In the genomic region with DNA sequence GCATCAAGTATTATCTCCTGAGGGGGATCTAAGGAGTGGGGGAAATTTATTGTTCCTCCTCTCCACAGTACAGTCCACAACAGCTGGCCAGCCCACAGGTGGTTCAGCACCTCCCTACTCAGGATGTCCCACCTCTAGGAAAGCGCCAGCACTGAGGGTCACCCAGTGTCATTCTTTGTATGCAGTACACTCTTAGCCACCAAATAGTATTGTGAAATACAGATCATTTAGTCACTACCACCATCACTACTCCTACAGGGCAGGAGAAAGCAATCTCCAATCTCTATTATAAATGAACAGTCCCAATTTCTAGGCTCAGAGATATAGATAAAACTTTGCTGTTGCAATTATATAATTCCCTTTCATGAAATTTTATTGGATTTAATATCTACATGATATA, we compare ENCODE assay signal across 18 cellular contexts. TPM values are rescaled to one million over a fixed set of nuclear protein-coding genes. Genes with fewer than 3 reads are reported as not detected.
"Had no signal": no experiment of that assay in that cellular context is flagged by ENCODE, and none has a peak within 500 bp of the region (broad histone marks: within the 10 kb centered on the region; RNA-seq: fewer than 3 reads in every experiment).

No MANE protein-coding gene starts in this region.

- H3K27ac Mint-ChIP-seq: dendritic cell treated with granulocyte-macrophage colony-stimulating factor and Interleukin-4, amounts not matched to agents 40 ng/mL and 50 ng/mL, for 4 days; immature natural killer cell; naive thymus-derived CD4-positive, alpha-beta T cell had no signal

- ATAC-seq: effector memory CD8-positive, alpha-beta T cell; gastroesophageal sphincter; naive thymus-derived CD4-positive, alpha-beta T cell had no signal

- DNase-seq: effector memory CD8-positive, alpha-beta T cell; glutamatergic neuron; immature natural killer cell; left ventricle myocardium inferior; mesenchymal stem cell; naive thymus-derived CD4-positive, alpha-beta T cell; posterior cingulate gyrus; stimulated activated CD4-positive, alpha-beta T cell treated with anti-CD3 and anti-CD28 coated beads, Interleukin-2, amount 100 ng/mL, for 48 hours; stimulated activated naive CD4-positive, alpha-beta T cell treated with Interleukin-2 at 50 U/mL for 16 hours; tibial artery; upper lobe of left lung; uterus had no signal

- H3K36me3 ChIP-seq: esophagus muscularis mucosa, gastroesophageal sphincter, left ventricle myocardium inferior, right atrium auricular region, tibial artery, upper lobe of left lung, uterus had no signal

- H3K27me3 Mint-ChIP-seq: dendritic cell treated with granulocyte-macrophage colony-stimulating factor and Interleukin-4, amounts not matched to agents 40 ng/mL and 50 ng/mL, for 4 days; effector memory CD8-positive, alpha-beta T cell; naive thymus-derived CD4-positive, alpha-beta T cell had no signal

- H3K9me3 ChIP-seq: esophagus muscularis mucosa, gastroesophageal sphincter, left ventricle myocardium inferior, right atrium auricular region, tibial artery, upper lobe of left lung, uterus had no signal

- H3K4me3 ChIP-seq: esophagus muscularis mucosa, gastroesophageal sphincter, left ventricle myocardium inferior, lung, right atrium auricular region, smooth muscle cell, tibial artery, upper lobe of left lung, uterus had no signal

- H3K4me3 Mint-ChIP-seq: dendritic cell treated with granulocyte-macrophage colony-stimulating factor and Interleukin-4, amounts not matched to agents 40 ng/mL and 50 ng/mL, for 4 days; effector memory CD8-positive, alpha-beta T cell; immature natural killer cell; naive thymus-derived CD4-positive, alpha-beta T cell had no signal

- H3K9me3 Mint-ChIP-seq: dendritic cell treated with granulocyte-macrophage colony-stimulating factor and Interleukin-4, amounts not matched to agents 40 ng/mL and 50 ng/mL, for 4 days; effector memory CD8-positive, alpha-beta T cell; immature natural killer cell; naive thymus-derived CD4-positive, alpha-beta T cell had no signal

RNA-seq across cellular contexts. Expression of a gene that starts 39.5 kb away (rescaled TPM):
- total RNA-seq: naive thymus-derived CD4-positive, alpha-beta T cell had no signal
